ENCODE assay signal across 9 cellular contexts in genomic region chr1:169044296-169044695, GRCh38.
DNase-seq lines count a peak whose midpoint lies in the region; ATAC-seq and TF ChIP-seq lines count a peak whose summit lies in the region.
"Had no signal": no experiment of that assay in that cellular context is flagged by ENCODE, and none has a peak within 500 bp of the region (broad histone marks: within the 10 kb centered on the region; RNA-seq: fewer than 3 reads in every experiment).

No MANE protein-coding gene starts in this region.

- DNase-seq in KBM-7 (peak; percentile 94), spleen (no peak), DMS79 (lab: John Stamatoyannopoulos, UW) (no peak), amniotic stem cell (lab: John Stamatoyannopoulos, UW) (no peak), SHP77 (lab: John Stamatoyannopoulos, UW) (no peak)
- DNase-seq in activated T-helper 1 cell treated with anti-CD3 and anti-CD28 coated beads, Interleukin-12 subunit alpha, Interleukin-12 subunit beta, Interleukin-2, Interleukin-4 antibody, amounts not matched to agents 30 ng/mL and 10 ng/mL and 1 ng/mL, durations not matched to agents 14 hours and 24 hours and 36 hours (ENCODE audit: low spot score): peak; percentile 46

- H3K4me3 ChIP-seq in spleen: no peak overlapping the region
- H3K4me3 ChIP-seq: skin epidermis had no signal

- no peaks in the 10 kb centered on the region for H3K9me3 ChIP-seq in spleen

- intact Hi-C loops in activated T-helper 1 cell treated with anti-CD3 and anti-CD28 coated beads, Interleukin-12 subunit alpha, Interleukin-12 subunit beta, Interleukin-2, Interleukin-4 antibody, amounts not matched to agents 30 ng/mL and 10 ng/mL and 1 ng/mL, durations not matched to agents 14 hours and 24 hours and 36 hours (cut with micrococcal nuclease): no loop called here
- intact Hi-C loops in spleen (cut with DNase I; ENCODE audit: low total_unique reads): no loop called here

- no peaks in the 10 kb centered on the region for H3K27me3 ChIP-seq in spleen (replicated peaks in 1 of 7)

- peak overlapping the region; percentile 51 for H3K4me3 Mint-ChIP-seq in activated T-helper 1 cell treated with anti-CD3 and anti-CD28 coated beads, Interleukin-12 subunit alpha, Interleukin-12 subunit beta, Interleukin-2, Interleukin-4 antibody, amounts not matched to agents 30 ng/mL and 10 ng/mL and 1 ng/mL, durations not matched to agents 14 hours and 24 hours and 36 hours

- H3K9me3 Mint-ChIP-seq in activated T-helper 1 cell treated with anti-CD3 and anti-CD28 coated beads, Interleukin-12 subunit alpha, Interleukin-12 subunit beta, Interleukin-2, Interleukin-4 antibody, amounts not matched to agents 30 ng/mL and 10 ng/mL and 1 ng/mL, durations not matched to agents 14 hours and 24 hours and 36 hours: peaks cover 23% of the 10 kb centered on the region

- H3K27ac Mint-ChIP-seq in activated T-helper 1 cell treated with anti-CD3 and anti-CD28 coated beads, Interleukin-12 subunit alpha, Interleukin-12 subunit beta, Interleukin-2, Interleukin-4 antibody, amounts not matched to agents 30 ng/mL and 10 ng/mL and 1 ng/mL, durations not matched to agents 14 hours and 24 hours and 36 hours: peak overlapping the region; percentile 91

- WGBS in spleen, 5 donors: 22 to 39% (median 25%) methylated on average over 3 of the region's 3 CpGs

- H3K27ac ChIP-seq in spleen: peak overlapping the region in 6 of 8 donors; percentile 18 to 76 (median 39)

- H3K36me3 Mint-ChIP-seq in activated T-helper 1 cell treated with anti-CD3 and anti-CD28 coated beads, Interleukin-12 subunit alpha, Interleukin-12 subunit beta, Interleukin-2, Interleukin-4 antibody, amounts not matched to agents 30 ng/mL and 10 ng/mL and 1 ng/mL, durations not matched to agents 14 hours and 24 hours and 36 hours (ENCODE audit: low read depth): peaks cover 2% of the 10 kb centered on the region

- no peaks in the 10 kb centered on the region for H3K27me3 Mint-ChIP-seq in activated T-helper 1 cell treated with anti-CD3 and anti-CD28 coated beads, Interleukin-12 subunit alpha, Interleukin-12 subunit beta, Interleukin-2, Interleukin-4 antibody, amounts not matched to agents 30 ng/mL and 10 ng/mL and 1 ng/mL, durations not matched to agents 14 hours and 24 hours and 36 hours (ENCODE audit: insufficient read depth)

- no peaks in the 10 kb centered on the region for H3K36me3 ChIP-seq in spleen

- peak; percentile 86 for ATAC-seq in GM18505 (IDR thresholded peaks at IDR 0.05; ENCODE audit: unreplicated experiment)
- ATAC-seq in GM21529 (IDR thresholded peaks at IDR 0.05; ENCODE audit: unreplicated experiment): peak; percentile 89

- TF ChIP-seq POLR2A in GM18505 (IDR thresholded peaks at IDR 0.05; ENCODE audit: borderline replicate concordance, extremely low read depth, insufficient read depth, insufficient read length) (peak; percentile 37), spleen (IDR thresholded peaks at IDR 0.05) (no peak)

- no peak for TF ChIP-seq CTCF in spleen (IDR thresholded peaks at IDR 0.05 in 8 of 11, conservative IDR thresholded peaks at IDR 0.05 in 3 of 11)

- peaks cover 4 to 38% (median 25%) of the 10 kb centered on the region in 6 donors for H3K4me1 ChIP-seq in spleen

- in situ Hi-C loops in KBM-7 (cut with MboI; ENCODE audit: low pct_unique_long_range_greater_than_20kb, low sequenced_read_pairs): no loop called here

- H3K4me1 Mint-ChIP-seq in activated T-helper 1 cell treated with anti-CD3 and anti-CD28 coated beads, Interleukin-12 subunit alpha, Interleukin-12 subunit beta, Interleukin-2, Interleukin-4 antibody, amounts not matched to agents 30 ng/mL and 10 ng/mL and 1 ng/mL, durations not matched to agents 14 hours and 24 hours and 36 hours (ENCODE audit: low read depth): peaks cover 67% of the 10 kb centered on the region

Comparison
In these comparisons a context has a peak if more than half of its experiments do, and no peak if none do; other contexts are left out.
1. DNase-seq: peak in KBM-7 (single experiment) and activated T-helper 1 cell treated with anti-CD3 and anti-CD28 coated beads, Interleukin-12 subunit alpha, Interleukin-12 subunit beta, Interleukin-2, Interleukin-4 antibody, amounts not matched to agents 30 ng/mL and 10 ng/mL and 1 ng/mL, durations not matched to agents 14 hours and 24 hours and 36 hours (single experiment); none in spleen (single experiment), DMS79 (single experiment), amniotic stem cell (single experiment) and SHP77 (0 of 2).